1 cellular context compared by ENCODE assay signal in genomic region chr3:64501298-64501906, GRCh38.
TF ChIP-seq lines count a peak whose summit lies in the region.

No MANE protein-coding gene starts in this region.

TF ChIP-seq in GM23338, 12 proteins besides CTCF, POLR2A, EP300 and RAD21 (continued from another document):
- TF ChIP-seq ZNF462 (CRISPR knock-in tag; IDR thresholded peaks at IDR 0.05): no peak
